ENCODE assay signal across 7 cellular contexts in genomic region chrX:13472975-13473665, GRCh38.
DNase-seq lines count a peak whose midpoint lies in the region; ATAC-seq and TF ChIP-seq lines count a peak whose summit lies in the region.

No MANE protein-coding gene starts in this region.

- H3K27ac ChIP-seq in OCI-LY7 (ENCODE audit: low read depth, low read length, poor library complexity, severe bottlenecking) (no peak overlapping the region), colonic mucosa (no peak overlapping the region)

- no peaks in the 10 kb centered on the region for H3K79me2 ChIP-seq in OCI-LY7 (ENCODE audit: insufficient read depth, low read depth, low read length)

- POLR2A ChIA-PET in OCI-LY7 (lab: Charles Lee) = interaction anchor here (0.8 kb wide), 1 partner anchor 471 kb away, joined by 3 read pairs; no protein-coding TSS in a partner anchor

- peak; percentile 24 for ATAC-seq in GM18909 (IDR thresholded peaks at IDR 0.05; ENCODE audit: poor library complexity, unreplicated experiment)
- no peak for ATAC-seq in stimulated activated naive CD8-positive, alpha-beta T cell treated with anti-CD3 and anti-CD28 coated beads, Interleukin-15, amount 100 ng/mL, for 72 hours

- H3K4me1 ChIP-seq in OCI-LY7 (ENCODE audit: insufficient read depth, low read length, poor library complexity, severe bottlenecking) = peaks cover 15% of the 10 kb centered on the region
- H3K4me1 ChIP-seq in colonic mucosa = no peaks in the 10 kb centered on the region

- H3K27ac Mint-ChIP-seq in stimulated activated naive CD8-positive, alpha-beta T cell treated with anti-CD3 and anti-CD28 coated beads, Interleukin-15, amount 100 ng/mL, for 72 hours = peak overlapping the region; percentile 84 to 93

- TF ChIP-seq CTCF in OCI-LY7 (conservative IDR thresholded peaks at IDR 0.05; ENCODE audit: low read length) (no peak), fibroblast of pulmonary artery (IDR thresholded peaks at IDR 0.05; ENCODE audit: low read length, missing control alignments) (peak; percentile 28), colonic mucosa (IDR thresholded peaks at IDR 0.05) (no peak)

- no peaks in the 10 kb centered on the region for H3K27me3 Mint-ChIP-seq in stimulated activated naive CD8-positive, alpha-beta T cell treated with anti-CD3 and anti-CD28 coated beads, Interleukin-15, amount 100 ng/mL, for 72 hours

- peaks cover 21% of the 10 kb centered on the region for H3K4me1 Mint-ChIP-seq in stimulated activated naive CD8-positive, alpha-beta T cell treated with anti-CD3 and anti-CD28 coated beads, Interleukin-15, amount 100 ng/mL, for 72 hours

- H3K9me3 Mint-ChIP-seq in stimulated activated naive CD8-positive, alpha-beta T cell treated with anti-CD3 and anti-CD28 coated beads, Interleukin-15, amount 100 ng/mL, for 72 hours = no peaks in the 10 kb centered on the region

- peak overlapping the region; percentile 58 for H3K4me2 ChIP-seq in OCI-LY7 (ENCODE audit: low read length)

- intact Hi-C loops in OCI-LY7 (cut with micrococcal nuclease; ENCODE audit: unreplicated experiment) = no loop called here
- intact Hi-C loops in colonic mucosa (cut with DNase I) = no loop called here

- peak overlapping the region; percentile 92 for H2AFZ ChIP-seq in OCI-LY7 (ENCODE audit: low read length)

- H3K9me2 ChIP-seq in OCI-LY7 (ENCODE audit: insufficient read depth, low read length) = no peaks in the 10 kb centered on the region

- H3K36me3 ChIP-seq in OCI-LY7 (ENCODE audit: insufficient read depth, low read length) (no peaks in the 10 kb centered on the region), colonic mucosa (no peaks in the 10 kb centered on the region)

- H3K27me3 ChIP-seq in colonic mucosa = no peaks in the 10 kb centered on the region

- H3K9ac ChIP-seq in colonic mucosa (ENCODE audit: low read depth in 2 of 2, low read length in 2 of 2) = no peak overlapping the region

- peak overlapping the region; percentile 16 for H3K4me3 ChIP-seq in OCI-LY7 (ENCODE audit: low read depth, low read length, poor library complexity, severe bottlenecking)
- H3K4me3 ChIP-seq in fibroblast of pulmonary artery (replicated peaks; ENCODE audit: low read depth, low read length) = no peak overlapping the region
- H3K4me3 ChIP-seq in colonic mucosa = no peak overlapping the region

- DNase-seq in OCI-LY7 (ENCODE audit: low spot score) = no peak
- peak; percentile 24 for DNase-seq in fibroblast of pulmonary artery (ENCODE audit: low read depth)
- DNase-seq in stimulated activated naive CD8-positive, alpha-beta T cell treated with anti-CD3 and anti-CD28 coated beads, Interleukin-15, amount 100 ng/mL, for 72 hours = no peak
- DNase-seq in NCI-H1417 (lab: John Stamatoyannopoulos, UW) = no peak
- DNase-seq in CD1c-positive myeloid dendritic cell (ENCODE audit: extremely low spot score) = no peak
- no peak for DNase-seq in colonic mucosa

- H4K20me1 ChIP-seq in OCI-LY7 (ENCODE audit: insufficient read depth, low read length) = no peaks in the 10 kb centered on the region

- no peaks in the 10 kb centered on the region for H3K9me3 ChIP-seq in OCI-LY7 (ENCODE audit: low read length)
- no peaks in the 10 kb centered on the region for H3K9me3 ChIP-seq in colonic mucosa

- peak overlapping the region; percentile 69 to 70 for H3K4me3 Mint-ChIP-seq in stimulated activated naive CD8-positive, alpha-beta T cell treated with anti-CD3 and anti-CD28 coated beads, Interleukin-15, amount 100 ng/mL, for 72 hours

- CTCF ChIA-PET in OCI-LY7 (lab: Charles Lee; ENCODE audit: unreplicated experiment) = no interaction called here

- BruUV-seq in OCI-LY7 (replicated peaks; lab: Mats Ljungman, UMichigan) = no TSS peak
